Comparison of ENCODE assay signal across 8 cellular contexts in genomic region chr13:30307966-30308290, GRCh38. TPM values are rescaled to one million over a fixed set of nuclear protein-coding genes. Genes with fewer than 3 reads are reported as not detected.
DNase-seq lines count a peak whose midpoint lies in the region; ATAC-seq, FAIRE-seq and TF ChIP-seq lines count a peak whose summit lies in the region.

No MANE protein-coding gene starts in this region.

- H4K20me1 ChIP-seq in HepG2 (ENCODE audit: insufficient read depth, low read length) = 0 out of 2 replicates have a peak, but pooled peaks cover 3% of the 10 kb centered on the region

- ATAC-seq in activated CD8-positive, alpha-beta memory T cell treated with anti-CD3 and anti-CD28 coated beads, Interleukin-2, amount 10 ng/mL, durations not matched to agents 7 days and 5 days = no peak
- ATAC-seq in activated naive CD8-positive, alpha-beta T cell treated with anti-CD3 and anti-CD28 coated beads, Interleukin-2, amount 50 U/mL, for 24 hours = no peak
- ATAC-seq in HepG2 = no peak

- H3K4me1 ChIP-seq in HepG2 (ENCODE audit: insufficient read depth, low read length) (peaks cover 47% of the 10 kb centered on the region), thyroid gland (peaks cover 3 to 22% of the 10 kb centered on the region in 2 donors)

- peak overlapping the region; percentile 90 for H3K27ac ChIP-seq in HepG2 (ENCODE audit: extremely low read length, insufficient read depth, low read length)
- H3K27ac ChIP-seq in thyroid gland = peak overlapping the region in 2 of 3 donors; percentile 74 to 92

- no TSS peak for BruUV-seq in HepG2 (replicated peaks; lab: Mats Ljungman, UMichigan)

- no peak overlapping the region for H3K27ac Mint-ChIP-seq in activated CD8-positive, alpha-beta memory T cell treated with anti-CD3 and anti-CD28 coated beads, Interleukin-2, amount 10 ng/mL, durations not matched to agents 7 days and 5 days
- no peak overlapping the region for H3K27ac Mint-ChIP-seq in activated naive CD8-positive, alpha-beta T cell treated with anti-CD3 and anti-CD28 coated beads, Interleukin-2, amount 50 U/mL, for 24 hours

- peak overlapping the region; percentile 81 to 93 (median 88) for H3K4me3 ChIP-seq in HepG2 (replicated peaks in 1 of 3; ENCODE audit: insufficient read depth in 1 of 3, low read depth in 2 of 3, low read length in 3 of 3)
- peak overlapping the region in 2 of 3 donors; percentile 80 to 97 for H3K4me3 ChIP-seq in thyroid gland (replicated peaks in 1 of 3)

- POLR2A ChIA-PET in HepG2 (lab: Yijun Ruan, JAX) = interaction anchor here (1.4 to 2.1 kb wide), 4 partner anchors 13 to 309 kb away, joined by 3 to 11 read pairs (median 8); partner anchors contain the start of gene USPL1

- peak overlapping the region; percentile 78 for H3K9ac ChIP-seq in HepG2 (ENCODE audit: insufficient read depth, low read depth, low read length)

- no peak for FAIRE-seq in HepG2 (lab: Jason Lieb, UNC)

- peak overlapping the region; percentile 86 for H3K4me3 Mint-ChIP-seq in activated CD8-positive, alpha-beta memory T cell treated with anti-CD3 and anti-CD28 coated beads, Interleukin-2, amount 10 ng/mL, durations not matched to agents 7 days and 5 days
- peak overlapping the region; percentile 83 for H3K4me3 Mint-ChIP-seq in activated naive CD8-positive, alpha-beta T cell treated with anti-CD3 and anti-CD28 coated beads, Interleukin-2, amount 50 U/mL, for 24 hours

- H3K79me2 ChIP-seq in HepG2 (ENCODE audit: insufficient read depth, low read length) = peaks cover 15% of the 10 kb centered on the region

- intact Hi-C loops in HepG2 (cut with micrococcal nuclease; ENCODE audit: unreplicated experiment) (loop anchor here (2.0 kb wide), 1 partner anchor 27 kb away; no protein-coding TSS in a partner anchor), thyroid gland (cut with DNase I) (no loop called here)

- TF ChIP-seq EP300 in HepG2 (IDR thresholded peaks at IDR 0.05; ENCODE audit: low read depth in 2 of 2, low read length in 2 of 2) = no peak
- no peak for TF ChIP-seq EP300 in HepG2 (CRISPR knock-in tag; IDR thresholded peaks at IDR 0.05; ENCODE audit: borderline replicate concordance)

- H3K9me3 Mint-ChIP-seq in activated CD8-positive, alpha-beta memory T cell treated with anti-CD3 and anti-CD28 coated beads, Interleukin-2, amount 10 ng/mL, durations not matched to agents 7 days and 5 days (ENCODE audit: low read depth) = no peaks in the 10 kb centered on the region
- no peaks in the 10 kb centered on the region for H3K9me3 Mint-ChIP-seq in activated naive CD8-positive, alpha-beta T cell treated with anti-CD3 and anti-CD28 coated beads, Interleukin-2, amount 50 U/mL, for 24 hours

- peak overlapping the region; percentile 92 for H3K4me2 ChIP-seq in HepG2 (ENCODE audit: low read depth, low read length)

- peak overlapping the region; percentile 70 for H2AFZ ChIP-seq in HepG2 (ENCODE audit: low read length)

- CTCF ChIA-PET in activated CD8-positive, alpha-beta memory T cell treated with anti-CD3 and anti-CD28 coated beads, Interleukin-2, amount 10 ng/mL, durations not matched to agents 7 days and 5 days (lab: Charles Lee) = interaction anchor here (0.9 to 2.0 kb wide), 4 partner anchors 26 to 176 kb away, joined by 3 to 9 read pairs (median 5); no protein-coding TSS in a partner anchor
- CTCF ChIA-PET in HepG2 (lab: Yijun Ruan, JAX; ENCODE audit: low intra/inter-chr PET ratio, low total read pairs) = no interaction called here

- TF ChIP-seq CTCF in HepG2 (CRISPR knock-in tag; IDR thresholded peaks at IDR 0.05) = no peak
- TF ChIP-seq CTCF in thyroid gland (IDR thresholded peaks at IDR 0.05) = no peak

- TF ChIP-seq POLR2A in HepG2 (IDR thresholded peaks at IDR 0.05; ENCODE audit: insufficient read depth in 1 of 2, low read depth in 2 of 2, low read length in 2 of 2) = no peak
- TF ChIP-seq POLR2A in thyroid gland (IDR thresholded peaks at IDR 0.05) = no peak

- peaks cover 37% of the 10 kb centered on the region for H3K4me1 Mint-ChIP-seq in activated CD8-positive, alpha-beta memory T cell treated with anti-CD3 and anti-CD28 coated beads, Interleukin-2, amount 10 ng/mL, durations not matched to agents 7 days and 5 days
- H3K4me1 Mint-ChIP-seq in activated naive CD8-positive, alpha-beta T cell treated with anti-CD3 and anti-CD28 coated beads, Interleukin-2, amount 50 U/mL, for 24 hours = peaks cover 34% of the 10 kb centered on the region

- 52% methylated on average over 8 of the region's 8 CpGs for WGBS in HepG2 (ENCODE audit: low lambda C conversion rate)
- 44 to 46% methylated on average over 8 of the region's 8 CpGs for WGBS in thyroid gland, 2 donors

- no peak for TF ChIP-seq RAD21 in HepG2 (CRISPR knock-in tag; IDR thresholded peaks at IDR 0.05)

- H3K36me3 Mint-ChIP-seq in activated CD8-positive, alpha-beta memory T cell treated with anti-CD3 and anti-CD28 coated beads, Interleukin-2, amount 10 ng/mL, durations not matched to agents 7 days and 5 days = peaks cover 1% of the 10 kb centered on the region
- peaks cover 2% of the 10 kb centered on the region for H3K36me3 Mint-ChIP-seq in activated naive CD8-positive, alpha-beta T cell treated with anti-CD3 and anti-CD28 coated beads, Interleukin-2, amount 50 U/mL, for 24 hours (ENCODE audit: low read depth)

- H3K36me3 ChIP-seq in HepG2 (replicated peaks in 1 of 2; ENCODE audit: control insufficient read depth in 1 of 2, insufficient read depth in 2 of 2, low read length in 2 of 2) (no peaks in the 10 kb centered on the region), thyroid gland (no peaks in the 10 kb centered on the region)

- no peaks in the 10 kb centered on the region for H3K27me3 Mint-ChIP-seq in activated CD8-positive, alpha-beta memory T cell treated with anti-CD3 and anti-CD28 coated beads, Interleukin-2, amount 10 ng/mL, durations not matched to agents 7 days and 5 days
- H3K27me3 Mint-ChIP-seq in activated naive CD8-positive, alpha-beta T cell treated with anti-CD3 and anti-CD28 coated beads, Interleukin-2, amount 50 U/mL, for 24 hours = no peaks in the 10 kb centered on the region

- no peaks in the 10 kb centered on the region for H3K9me3 ChIP-seq in HepG2 (ENCODE audit: low read length)
- no peaks in the 10 kb centered on the region for H3K9me3 ChIP-seq in thyroid gland

- in situ Hi-C loops in HepG2 (cut with HindIII; ENCODE audit: extremely low pct_ligation_motif_present, low pct_unique_long_range_greater_than_20kb) = no loop called here

- H3K27me3 ChIP-seq in HepG2 (ENCODE audit: control insufficient read depth in 1 of 2, insufficient read depth in 2 of 2, low read length in 2 of 2) (no peaks in the 10 kb centered on the region; a peak in 1 of 5 replicates), thyroid gland (no peaks in the 10 kb centered on the region)

- no peak for DNase-seq in activated CD8-positive, alpha-beta memory T cell treated with anti-CD3 and anti-CD28 coated beads, Interleukin-2, amount 10 ng/mL, durations not matched to agents 7 days and 5 days
- no peak for DNase-seq in activated CD8-positive, alpha-beta memory T cell treated with anti-CD3 and anti-CD28 coated beads, Interleukin-2, amount 50 U/mL, for 48 hours
- no peak for DNase-seq in activated naive CD8-positive, alpha-beta T cell treated with anti-CD3 and anti-CD28 coated beads, Interleukin-2, amount 50 U/mL, for 24 hours
- DNase-seq in HepG2 (ENCODE audit: low spot score) (no peak), thyroid gland (no peak), cerebellar cortex (ENCODE audit: low spot score) (no peak), DMS114 treated with DMSO at 0.1 percent for 48 hours (lab: John Stamatoyannopoulos, UW; ENCODE audit: unreplicated experiment) (no peak)
- DNase-seq in stimulated activated CD4-positive, alpha-beta T cell treated with anti-CD3 and anti-CD28 coated beads, Interleukin-15, amount 100 ng/mL, for 24 hours = no peak

TF ChIP-seq in HepG2, 621 proteins besides CTCF, POLR2A, EP300 and RAD21 (continues in another document):
- no peak for TF ChIP-seq ZNF792 (CRISPR knock-in tag; IDR thresholded peaks at IDR 0.05)
- TF ChIP-seq ZNF235 (CRISPR knock-in tag; IDR thresholded peaks at IDR 0.05; ENCODE audit: borderline replicate concordance) = no peak
- TF ChIP-seq ZNF891 (CRISPR knock-in tag; IDR thresholded peaks at IDR 0.05) = no peak
- TF ChIP-seq ZNF543 (CRISPR knock-in tag; IDR thresholded peaks at IDR 0.05) = no peak
- no peak for TF ChIP-seq SRSF1 (optimal IDR thresholded peaks at IDR 0.05; ENCODE audit: low read depth, low read length)
- no peak for TF ChIP-seq GATAD2A (CRISPR knock-in tag; IDR thresholded peaks at IDR 0.05)
- no peak for TF ChIP-seq ISL2 (CRISPR knock-in tag; IDR thresholded peaks at IDR 0.05)
- no peak for TF ChIP-seq POLR2AphosphoS5 (IDR thresholded peaks at IDR 0.05; ENCODE audit: low read depth, low read length)
- TF ChIP-seq ZNF557 (CRISPR knock-in tag; IDR thresholded peaks at IDR 0.05) = no peak
- no peak for TF ChIP-seq ZNF607 (CRISPR knock-in tag; IDR thresholded peaks at IDR 0.05; ENCODE audit: borderline replicate concordance)

RNA-seq across cellular contexts. Expression of gene KATNAL1, which starts 0.6 kb away (rescaled TPM):
- 10 to 100 TPM; 24.6 to 38.2 TPM for total RNA-seq in activated CD8-positive, alpha-beta memory T cell treated with anti-CD3 and anti-CD28 coated beads, Interleukin-2, amount 10 ng/mL, durations not matched to agents 7 days and 5 days
- 11.8 and 13.9 TPM in 2 replicates for total RNA-seq in HepG2 (2016; rRNA removed; fragmentation: Illumina TruSeq; extraction: Trizol)
- total RNA-seq in HepG2 (2016; cell fraction: cytosol; rRNA removed; fragmentation: Illumina TruSeq; extraction: Trizol; ENCODE audit: low read depth) = 19.6 and 22.7 TPM in 2 replicates
- total RNA-seq in HepG2 (2016; cell fraction: insoluble cytoplasmic fraction; rRNA removed; fragmentation: Illumina TruSeq; extraction: Trizol) = 10.8 and 15.5 TPM in 2 replicates
- total RNA-seq in HepG2 (2016; cell fraction: membrane; rRNA removed; fragmentation: Illumina TruSeq; extraction: Trizol) = 15.8 and 20.3 TPM in 2 replicates
- 16.2 and 19.5 TPM in 2 replicates for total RNA-seq in HepG2 (2016; cell fraction: nucleus; rRNA removed; fragmentation: Illumina TruSeq; extraction: Trizol)
- 2.8 and 3.2 TPM in 2 replicates for polyA plus RNA-seq in HepG2 (2011; rRNA removed)
- 1.6 and 2.2 TPM in 2 replicates for polyA plus RNA-seq in HepG2 (2011; cell fraction: cytosol; rRNA removed)
- 2.9 and 3.5 TPM in 2 replicates for polyA plus RNA-seq in HepG2 (2011; cell fraction: nucleus; rRNA removed)
- 2.6 and 4.0 TPM in 2 replicates for polyA plus RNA-seq in HepG2 (2012)
- polyA plus RNA-seq in HepG2 (2016; cell fraction: cytosol; fragmentation: Illumina TruSeq; extraction: Trizol; ENCODE audit: low read depth) = 4.6 and 4.7 TPM in 2 replicates
- polyA plus RNA-seq in HepG2 (2016; cell fraction: insoluble cytoplasmic fraction; fragmentation: Illumina TruSeq; extraction: Trizol; ENCODE audit: low read depth) = 6.3 and 6.7 TPM in 2 replicates
- 6.3 and 7.2 TPM in 2 replicates for polyA plus RNA-seq in HepG2 (2016; cell fraction: membrane; fragmentation: Illumina TruSeq; extraction: Trizol; ENCODE audit: low read depth)
- 6.7 and 8.5 TPM in 2 replicates for polyA plus RNA-seq in HepG2 (2016; cell fraction: nucleus; fragmentation: Illumina TruSeq; extraction: Trizol; ENCODE audit: insufficient read depth, low read depth)
- polyA minus RNA-seq in HepG2 (2011; rRNA and poly(A)+ RNA removed; ENCODE audit: low replicate concordance) = 1.8 and 3.2 TPM in 2 replicates
- 3.5 and 6.6 TPM in 2 replicates for polyA minus RNA-seq in HepG2 (2011; cell fraction: cytosol; rRNA and poly(A)+ RNA removed)
- polyA minus RNA-seq in HepG2 (2011; cell fraction: nucleus; rRNA and poly(A)+ RNA removed) = 15.3 and 19.6 TPM in 2 replicates
- 10 to 100 TPM in 1 of 4 donors, 1 to 10 TPM in 3; 8.0 to 25.7 (median 9.5) TPM for total RNA-seq in thyroid gland
